1 cellular context compared by ENCODE assay signal in the genomic region with DNA sequence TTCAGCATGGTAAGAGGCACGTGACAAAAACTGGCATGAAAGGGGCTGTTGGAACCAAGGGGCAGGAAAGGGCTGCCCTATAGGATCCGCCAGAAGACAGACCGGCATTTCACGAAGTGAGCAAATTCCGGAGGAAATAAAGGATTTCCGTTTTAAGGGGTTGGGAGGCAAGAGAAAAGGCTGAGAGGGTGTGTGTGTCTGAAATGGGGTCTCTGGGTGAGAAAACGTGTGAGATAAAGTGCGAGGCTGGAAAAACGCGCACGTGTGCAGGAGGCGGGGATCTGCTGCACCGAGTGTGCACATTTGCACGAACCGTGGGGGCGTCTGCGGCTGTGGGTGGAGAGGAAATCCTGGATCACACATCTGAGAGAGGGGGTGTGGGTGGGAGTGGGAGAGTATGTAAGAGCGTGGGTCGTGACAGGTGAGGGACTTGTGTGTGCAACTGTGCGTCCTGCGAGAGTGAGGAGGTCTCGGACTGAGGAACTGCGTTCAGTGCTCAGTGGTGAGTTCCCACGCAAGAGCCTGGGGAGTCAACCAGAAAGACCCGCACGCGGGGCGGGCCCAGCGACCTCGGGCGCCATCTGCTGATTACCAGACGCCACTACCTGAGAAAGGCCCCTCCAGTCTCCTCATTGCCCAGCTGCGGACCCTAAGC.
A peak's percentile ranks its signal among the peaks of the same experiment; 100 is the strongest.
TF ChIP-seq lines count a peak whose summit lies in the region.

No MANE protein-coding gene starts in this region.

TF ChIP-seq in HepG2, 621 proteins besides CTCF, POLR2A, EP300 and RAD21 (continued from another document):
- TF ChIP-seq, protein P1, sequence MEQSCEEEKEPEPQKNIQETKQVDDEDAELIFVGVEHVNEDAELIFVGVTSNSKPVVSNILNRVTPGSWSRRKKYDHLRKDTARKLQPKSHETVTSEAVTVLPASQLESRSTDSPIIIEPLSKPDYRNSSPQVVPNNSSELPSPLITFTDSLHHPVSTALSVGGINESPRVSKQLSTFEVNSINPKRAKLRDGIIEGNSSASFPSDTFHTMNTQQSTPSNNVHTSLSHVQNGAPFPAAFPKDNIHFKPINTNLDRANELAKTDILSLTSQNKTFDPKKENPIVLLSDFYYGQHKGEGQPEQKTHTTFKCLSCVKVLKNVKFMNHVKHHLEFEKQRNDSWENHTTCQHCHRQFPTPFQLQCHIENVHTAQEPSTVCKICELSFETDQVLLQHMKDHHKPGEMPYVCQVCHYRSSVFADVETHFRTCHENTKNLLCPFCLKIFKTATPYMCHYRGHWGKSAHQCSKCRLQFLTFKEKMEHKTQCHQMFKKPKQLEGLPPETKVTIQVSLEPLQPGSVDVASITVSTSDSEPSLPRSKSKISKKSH (CRISPR knock-in tag; IDR thresholded peaks at IDR 0.05; ENCODE audit: borderline replicate concordance) = peak; percentile 69; the same call in 1 of the 2 replicates
- TF ChIP-seq ZNF574 (CRISPR knock-in tag; IDR thresholded peaks at IDR 0.05) = no peak
- TF ChIP-seq ZNF770 (CRISPR knock-in tag; IDR thresholded peaks at IDR 0.05) = no peak
- TF ChIP-seq KDM2A (CRISPR knock-in tag; IDR thresholded peaks at IDR 0.05; ENCODE audit: borderline replicate concordance, low read depth) = peak; percentile 61; the same call in 1 of the 2 replicates
- no peak for TF ChIP-seq ZSCAN29 (CRISPR knock-in tag; conservative IDR thresholded peaks at IDR 0.05)
- TF ChIP-seq ZNF180 (CRISPR knock-in tag; IDR thresholded peaks at IDR 0.05; ENCODE audit: borderline replicate concordance, low read depth) = no peak
- no peak for TF ChIP-seq ZNF451 (CRISPR knock-in tag; IDR thresholded peaks at IDR 0.05)
- peak; percentile 79 for TF ChIP-seq STAG1 (CRISPR knock-in tag; IDR thresholded peaks at IDR 0.05)
- TF ChIP-seq ESRRA (CRISPR knock-in tag; IDR thresholded peaks at IDR 0.05; ENCODE audit: low read depth) = no peak
- TF ChIP-seq, protein P2, sequence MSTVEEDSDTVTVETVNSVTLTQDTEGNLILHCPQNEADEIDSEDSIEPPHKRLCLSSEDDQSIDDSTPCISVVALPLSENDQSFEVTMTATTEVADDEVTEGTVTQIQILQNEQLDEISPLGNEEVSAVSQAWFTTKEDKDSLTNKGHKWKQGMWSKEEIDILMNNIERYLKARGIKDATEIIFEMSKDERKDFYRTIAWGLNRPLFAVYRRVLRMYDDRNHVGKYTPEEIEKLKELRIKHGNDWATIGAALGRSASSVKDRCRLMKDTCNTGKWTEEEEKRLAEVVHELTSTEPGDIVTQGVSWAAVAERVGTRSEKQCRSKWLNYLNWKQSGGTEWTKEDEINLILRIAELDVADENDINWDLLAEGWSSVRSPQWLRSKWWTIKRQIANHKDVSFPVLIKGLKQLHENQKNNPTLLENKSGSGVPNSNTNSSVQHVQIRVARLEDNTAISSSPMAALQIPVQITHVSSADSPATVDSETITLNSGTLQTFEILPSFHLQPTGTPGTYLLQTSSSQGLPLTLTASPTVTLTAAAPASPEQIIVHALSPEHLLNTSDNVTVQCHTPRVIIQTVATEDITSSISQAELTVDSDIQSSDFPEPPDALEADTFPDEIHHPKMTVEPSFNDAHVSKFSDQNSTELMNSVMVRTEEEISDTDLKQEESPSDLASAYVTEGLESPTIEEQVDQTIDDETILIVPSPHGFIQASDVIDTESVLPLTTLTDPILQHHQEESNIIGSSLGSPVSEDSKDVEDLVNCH (CRISPR knock-in tag; IDR thresholded peaks at IDR 0.05) = no peak
- TF ChIP-seq MAZ (IDR thresholded peaks at IDR 0.05; ENCODE audit: borderline replicate concordance, low read depth, low read length) = no peak
- peak; percentile 29; the same call in 1 of the 2 replicates for TF ChIP-seq MAZ (CRISPR knock-in tag; IDR thresholded peaks at IDR 0.05; ENCODE audit: low read depth)
- TF ChIP-seq ZBTB38 (CRISPR knock-in tag; IDR thresholded peaks at IDR 0.05) = 0 out of 2 replicates have a peak, but pooled peaks have one; percentile 15
- no peak for TF ChIP-seq ZNF75D (CRISPR knock-in tag; IDR thresholded peaks at IDR 0.05; ENCODE audit: borderline replicate concordance)
- no peak for TF ChIP-seq CENPX (CRISPR knock-in tag; IDR thresholded peaks at IDR 0.05)
- no peak for TF ChIP-seq SETDB1 (CRISPR knock-in tag; IDR thresholded peaks at IDR 0.05; ENCODE audit: borderline replicate concordance)
- no peak for TF ChIP-seq ZNF232 (CRISPR knock-in tag; IDR thresholded peaks at IDR 0.05; ENCODE audit: borderline replicate concordance)
- TF ChIP-seq AKAP8 (CRISPR knock-in tag; IDR thresholded peaks at IDR 0.05) = no peak
- TF ChIP-seq ATF5 (CRISPR knock-in tag; IDR thresholded peaks at IDR 0.05; ENCODE audit: low read depth) = no peak
- no peak for TF ChIP-seq ZNF660 (CRISPR knock-in tag; IDR thresholded peaks at IDR 0.05; ENCODE audit: borderline replicate concordance, low read depth)
- TF ChIP-seq BORCS8-MEF2B (CRISPR knock-in tag; IDR thresholded peaks at IDR 0.05) = 0 out of 2 replicates have a peak, but pooled peaks have one; percentile 51
- TF ChIP-seq ARNT2 (CRISPR knock-in tag; IDR thresholded peaks at IDR 0.05; ENCODE audit: low read depth) = no peak
- no peak for TF ChIP-seq SP1 (IDR thresholded peaks at IDR 0.05)
- TF ChIP-seq SP1 (CRISPR knock-in tag; IDR thresholded peaks at IDR 0.05) = no peak
- TF ChIP-seq TARDBP (CRISPR knock-in tag; IDR thresholded peaks at IDR 0.05) = no peak
- 0 out of 2 replicates have a peak, but pooled peaks have one; percentile 24 for TF ChIP-seq ZNF160 (CRISPR knock-in tag; IDR thresholded peaks at IDR 0.05)
- TF ChIP-seq THAP8 (CRISPR knock-in tag; IDR thresholded peaks at IDR 0.05; ENCODE audit: borderline replicate concordance) = no peak
- no peak for TF ChIP-seq FOXJ3 (CRISPR knock-in tag; IDR thresholded peaks at IDR 0.05; ENCODE audit: borderline replicate concordance)
- no peak for TF ChIP-seq ETV6 (CRISPR knock-in tag; conservative IDR thresholded peaks at IDR 0.05)
- no peak for TF ChIP-seq ZNF34 (CRISPR knock-in tag; IDR thresholded peaks at IDR 0.05; ENCODE audit: borderline replicate concordance)
- no peak for TF ChIP-seq KMT2A (CRISPR knock-in tag; IDR thresholded peaks at IDR 0.05)
- peak; percentile 27; the same call in 1 of the 2 replicates for TF ChIP-seq GATAD2A (CRISPR knock-in tag; IDR thresholded peaks at IDR 0.05)
- TF ChIP-seq ATF7 (IDR thresholded peaks at IDR 0.05) = no peak
- TF ChIP-seq ATF7 (CRISPR knock-in tag; IDR thresholded peaks at IDR 0.05) = no peak
- TF ChIP-seq, protein P3, sequence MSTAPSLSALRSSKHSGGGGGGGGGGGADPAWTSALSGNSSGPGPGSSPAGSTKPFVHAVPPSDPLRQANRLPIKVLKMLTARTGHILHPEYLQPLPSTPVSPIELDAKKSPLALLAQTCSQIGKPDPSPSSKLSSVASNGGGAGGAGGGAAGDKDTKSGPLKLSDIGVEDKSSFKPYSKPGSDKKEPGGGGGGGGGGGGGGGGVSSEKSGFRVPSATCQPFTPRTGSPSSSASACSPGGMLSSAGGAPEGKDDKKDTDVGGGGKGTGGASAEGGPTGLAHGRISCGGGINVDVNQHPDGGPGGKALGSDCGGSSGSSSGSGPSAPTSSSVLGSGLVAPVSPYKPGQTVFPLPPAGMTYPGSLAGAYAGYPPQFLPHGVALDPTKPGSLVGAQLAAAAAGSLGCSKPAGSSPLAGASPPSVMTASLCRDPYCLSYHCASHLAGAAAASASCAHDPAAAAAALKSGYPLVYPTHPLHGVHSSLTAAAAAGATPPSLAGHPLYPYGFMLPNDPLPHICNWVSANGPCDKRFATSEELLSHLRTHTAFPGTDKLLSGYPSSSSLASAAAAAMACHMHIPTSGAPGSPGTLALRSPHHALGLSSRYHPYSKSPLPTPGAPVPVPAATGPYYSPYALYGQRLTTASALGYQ (CRISPR knock-in tag; IDR thresholded peaks at IDR 0.05) = no peak
- TF ChIP-seq ZNF781 (CRISPR knock-in tag; IDR thresholded peaks at IDR 0.05; ENCODE audit: borderline replicate concordance, not compliant biosample characterization) = no peak
- TF ChIP-seq SATB2 (CRISPR knock-in tag; IDR thresholded peaks at IDR 0.05) = no peak
